In genomic region chr3:40452876-40453730, GRCh38 we compare ENCODE assay signal across 1 cellular context.
TF ChIP-seq lines count a peak whose summit lies in the region.

No MANE protein-coding gene starts in this region.

TF ChIP-seq in K562, 482 proteins besides CTCF, POLR2A, EP300 and RAD21 (continued from another document and continues in another):
- TF ChIP-seq ZNF717 (CRISPR knock-in tag; IDR thresholded peaks at IDR 0.05) (no peak), ASH1L (IDR thresholded peaks at IDR 0.05; ENCODE audit: borderline replicate concordance, low read depth, partially characterized antibody) (peak; percentile 53), RHOXF2B (CRISPR knock-in tag; conservative IDR thresholded peaks at IDR 0.05) (0 out of 2 replicates have a peak, but pooled peaks have one; percentile 77), ARID4B (CRISPR knock-in tag; IDR thresholded peaks at IDR 0.05) (no peak; the same call in none of the 2 replicates), CBFB (CRISPR knock-in tag; IDR thresholded peaks at IDR 0.05) (peak; percentile 66; the same call in 1 of the 2 replicates), MTA2 (IDR thresholded peaks at IDR 0.05; ENCODE audit: low read depth) (no peak), FOSL1 (tag; conservative IDR thresholded peaks at IDR 0.05) (peak; percentile 77), RBBP5 (IDR thresholded peaks at IDR 0.05; ENCODE audit: borderline replicate concordance, insufficient read depth, low read length, poor library complexity, severe bottlenecking) (no peak), FOXK1 (CRISPR knock-in tag; IDR thresholded peaks at IDR 0.05; ENCODE audit: borderline replicate concordance) (peak; percentile 83; the same call in 1 of the 2 replicates), ZNF644 (tag; IDR thresholded peaks at IDR 0.05; ENCODE audit: low read depth) (peak; percentile 61; the same call in 1 of the 2 replicates), YY1 (IDR thresholded peaks at IDR 0.05; ENCODE audit: borderline replicate concordance in 1 of 3, control insufficient read depth in 1 of 3, extremely low read depth in 1 of 3, insufficient read depth in 3 of 3, insufficient read length in 1 of 3, insufficient replicate concordance in 2 of 3, low read depth in 1 of 3, low read length in 2 of 3) (peak; percentile 98 to 100 (median 99)), SP1 (CRISPR knock-in tag; IDR thresholded peaks at IDR 0.05) (peak; percentile 96), PYGO2 (tag; IDR thresholded peaks at IDR 0.05) (peak; percentile 54; the same call in 1 of the 2 replicates), ATF7 (IDR thresholded peaks at IDR 0.05) (peak; percentile 100), RCOR1 (IDR thresholded peaks at IDR 0.05; ENCODE audit: borderline replicate concordance in 1 of 2, low read depth in 2 of 2, low read length in 2 of 2) (peak in 1 of 2 experiments; percentile 71; a peak in 2 of 4 replicates), E2F3 (CRISPR knock-in tag; IDR thresholded peaks at IDR 0.05) (0 out of 2 replicates have a peak, but pooled peaks have one; percentile 48), ZNF436 (CRISPR knock-in tag; IDR thresholded peaks at IDR 0.05) (no peak), ZNF253 (CRISPR knock-in tag; conservative IDR thresholded peaks at IDR 0.05) (peak; percentile 34; the same call in 1 of the 2 replicates), NR2C2 (CRISPR knock-in tag; IDR thresholded peaks at IDR 0.05) (peak; percentile 80), NR2C2 (tag; IDR thresholded peaks at IDR 0.05) (peak; percentile 92), NR4A1 (CRISPR knock-in tag; IDR thresholded peaks at IDR 0.05) (peak; percentile 85; the same call in 1 of the 2 replicates), NR4A1 (tag; IDR thresholded peaks at IDR 0.05) (0 out of 2 replicates have a peak, but pooled peaks have one; percentile 21), ERF (CRISPR knock-in tag; IDR thresholded peaks at IDR 0.05) (0 out of 2 replicates have a peak, but pooled peaks have one; percentile 67), OTX1 (CRISPR knock-in tag; IDR thresholded peaks at IDR 0.05) (0 out of 2 replicates have a peak, but pooled peaks have one; percentile 65), ELF4 (CRISPR knock-in tag; IDR thresholded peaks at IDR 0.05) (no peak), LCOR (CRISPR knock-in tag; IDR thresholded peaks at IDR 0.05) (peak; percentile 94), DPF2 (IDR thresholded peaks at IDR 0.05) (no peak; the same call in 1 of the 2 replicates), PHF20 (IDR thresholded peaks at IDR 0.05; ENCODE audit: partially characterized antibody) (peak; percentile 88), MYNN (IDR thresholded peaks at IDR 0.05) (peak; percentile 42; the same call in 1 of the 2 replicates), MYNN (CRISPR knock-in tag; IDR thresholded peaks at IDR 0.05) (no peak), ZNF124 (CRISPR knock-in tag; IDR thresholded peaks at IDR 0.05) (no peak), LARP7 (IDR thresholded peaks at IDR 0.05) (no peak), ZNF3 (CRISPR knock-in tag; IDR thresholded peaks at IDR 0.05) (no peak), CREB1 (IDR thresholded peaks at IDR 0.05) (peak; percentile 84), CREB1 (CRISPR knock-in tag; IDR thresholded peaks at IDR 0.05) (peak; percentile 90), SAP30 (IDR thresholded peaks at IDR 0.05; ENCODE audit: borderline replicate concordance, insufficient read depth, low read depth, low read length, poor library complexity, severe bottlenecking) (peak; percentile 75), HDGF (IDR thresholded peaks at IDR 0.05) (no peak), GABPB1 (CRISPR knock-in tag; IDR thresholded peaks at IDR 0.05) (peak; percentile 92), KLF13 (tag; IDR thresholded peaks at IDR 0.05; ENCODE audit: borderline replicate concordance, low read depth) (peak; percentile 70; the same call in 1 of the 2 replicates), BDP1 (IDR thresholded peaks at IDR 0.05; ENCODE audit: insufficient read depth, insufficient read length) (no peak), ZNF830 (CRISPR knock-in tag; IDR thresholded peaks at IDR 0.05) (no peak), TFAP4 (CRISPR knock-in tag; IDR thresholded peaks at IDR 0.05; ENCODE audit: borderline replicate concordance) (peak; percentile 96), TCF3 (CRISPR knock-in tag; IDR thresholded peaks at IDR 0.05) (0 out of 2 replicates have a peak, but pooled peaks have one; percentile 33), HMGN3 (IDR thresholded peaks at IDR 0.05; ENCODE audit: borderline replicate concordance, extremely low read depth, insufficient read length, low read depth, low read length) (peak; percentile 53), CBX3 (IDR thresholded peaks at IDR 0.05; ENCODE audit: borderline replicate concordance in 1 of 2, low read length in 2 of 2) (no peak; a peak in 2 of 3 replicates)
- TF ChIP-seq, protein P1, sequence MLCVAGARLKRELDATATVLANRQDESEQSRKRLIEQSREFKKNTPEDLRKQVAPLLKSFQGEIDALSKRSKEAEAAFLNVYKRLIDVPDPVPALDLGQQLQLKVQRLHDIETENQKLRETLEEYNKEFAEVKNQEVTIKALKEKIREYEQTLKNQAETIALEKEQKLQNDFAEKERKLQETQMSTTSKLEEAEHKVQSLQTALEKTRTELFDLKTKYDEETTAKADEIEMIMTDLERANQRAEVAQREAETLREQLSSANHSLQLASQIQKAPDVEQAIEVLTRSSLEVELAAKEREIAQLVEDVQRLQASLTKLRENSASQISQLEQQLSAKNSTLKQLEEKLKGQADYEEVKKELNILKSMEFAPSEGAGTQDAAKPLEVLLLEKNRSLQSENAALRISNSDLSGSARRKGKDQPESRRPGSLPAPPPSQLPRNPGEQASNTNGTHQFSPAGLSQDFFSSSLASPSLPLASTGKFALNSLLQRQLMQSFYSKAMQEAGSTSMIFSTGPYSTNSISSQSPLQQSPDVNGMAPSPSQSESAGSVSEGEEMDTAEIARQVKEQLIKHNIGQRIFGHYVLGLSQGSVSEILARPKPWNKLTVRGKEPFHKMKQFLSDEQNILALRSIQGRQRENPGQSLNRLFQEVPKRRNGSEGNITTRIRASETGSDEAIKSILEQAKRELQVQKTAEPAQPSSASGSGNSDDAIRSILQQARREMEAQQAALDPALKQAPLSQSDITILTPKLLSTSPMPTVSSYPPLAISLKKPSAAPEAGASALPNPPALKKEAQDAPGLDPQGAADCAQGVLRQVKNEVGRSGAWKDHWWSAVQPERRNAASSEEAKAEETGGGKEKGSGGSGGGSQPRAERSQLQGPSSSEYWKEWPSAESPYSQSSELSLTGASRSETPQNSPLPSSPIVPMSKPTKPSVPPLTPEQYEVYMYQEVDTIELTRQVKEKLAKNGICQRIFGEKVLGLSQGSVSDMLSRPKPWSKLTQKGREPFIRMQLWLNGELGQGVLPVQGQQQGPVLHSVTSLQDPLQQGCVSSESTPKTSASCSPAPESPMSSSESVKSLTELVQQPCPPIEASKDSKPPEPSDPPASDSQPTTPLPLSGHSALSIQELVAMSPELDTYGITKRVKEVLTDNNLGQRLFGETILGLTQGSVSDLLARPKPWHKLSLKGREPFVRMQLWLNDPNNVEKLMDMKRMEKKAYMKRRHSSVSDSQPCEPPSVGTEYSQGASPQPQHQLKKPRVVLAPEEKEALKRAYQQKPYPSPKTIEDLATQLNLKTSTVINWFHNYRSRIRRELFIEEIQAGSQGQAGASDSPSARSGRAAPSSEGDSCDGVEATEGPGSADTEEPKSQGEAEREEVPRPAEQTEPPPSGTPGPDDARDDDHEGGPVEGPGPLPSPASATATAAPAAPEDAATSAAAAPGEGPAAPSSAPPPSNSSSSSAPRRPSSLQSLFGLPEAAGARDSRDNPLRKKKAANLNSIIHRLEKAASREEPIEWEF (CRISPR knock-in tag; IDR thresholded peaks at IDR 0.05): 0 out of 2 replicates have a peak, but pooled peaks have one; percentile 47
- TF ChIP-seq, protein P2, sequence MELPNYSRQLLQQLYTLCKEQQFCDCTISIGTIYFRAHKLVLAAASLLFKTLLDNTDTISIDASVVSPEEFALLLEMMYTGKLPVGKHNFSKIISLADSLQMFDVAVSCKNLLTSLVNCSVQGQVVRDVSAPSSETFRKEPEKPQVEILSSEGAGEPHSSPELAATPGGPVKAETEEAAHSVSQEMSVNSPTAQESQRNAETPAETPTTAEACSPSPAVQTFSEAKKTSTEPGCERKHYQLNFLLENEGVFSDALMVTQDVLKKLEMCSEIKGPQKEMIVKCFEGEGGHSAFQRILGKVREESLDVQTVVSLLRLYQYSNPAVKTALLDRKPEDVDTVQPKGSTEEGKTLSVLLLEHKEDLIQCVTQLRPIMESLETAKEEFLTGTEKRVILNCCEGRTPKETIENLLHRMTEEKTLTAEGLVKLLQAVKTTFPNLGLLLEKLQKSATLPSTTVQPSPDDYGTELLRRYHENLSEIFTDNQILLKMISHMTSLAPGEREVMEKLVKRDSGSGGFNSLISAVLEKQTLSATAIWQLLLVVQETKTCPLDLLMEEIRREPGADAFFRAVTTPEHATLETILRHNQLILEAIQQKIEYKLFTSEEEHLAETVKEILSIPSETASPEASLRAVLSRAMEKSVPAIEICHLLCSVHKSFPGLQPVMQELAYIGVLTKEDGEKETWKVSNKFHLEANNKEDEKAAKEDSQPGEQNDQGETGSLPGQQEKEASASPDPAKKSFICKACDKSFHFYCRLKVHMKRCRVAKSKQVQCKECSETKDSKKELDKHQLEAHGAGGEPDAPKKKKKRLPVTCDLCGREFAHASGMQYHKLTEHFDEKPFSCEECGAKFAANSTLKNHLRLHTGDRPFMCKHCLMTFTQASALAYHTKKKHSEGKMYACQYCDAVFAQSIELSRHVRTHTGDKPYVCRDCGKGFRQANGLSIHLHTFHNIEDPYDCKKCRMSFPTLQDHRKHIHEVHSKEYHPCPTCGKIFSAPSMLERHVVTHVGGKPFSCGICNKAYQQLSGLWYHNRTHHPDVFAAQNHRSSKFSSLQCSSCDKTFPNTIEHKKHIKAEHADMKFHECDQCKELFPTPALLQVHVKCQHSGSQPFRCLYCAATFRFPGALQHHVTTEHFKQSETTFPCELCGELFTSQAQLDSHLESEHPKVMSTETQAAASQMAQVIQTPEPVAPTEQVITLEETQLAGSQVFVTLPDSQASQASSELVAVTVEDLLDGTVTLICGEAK (IDR thresholded peaks at IDR 0.05): peak; percentile 88
- TF ChIP-seq, protein P2 (CRISPR knock-in tag; IDR thresholded peaks at IDR 0.05): no peak
